ENCODE assay signal across 13 cellular contexts in the genomic region with DNA sequence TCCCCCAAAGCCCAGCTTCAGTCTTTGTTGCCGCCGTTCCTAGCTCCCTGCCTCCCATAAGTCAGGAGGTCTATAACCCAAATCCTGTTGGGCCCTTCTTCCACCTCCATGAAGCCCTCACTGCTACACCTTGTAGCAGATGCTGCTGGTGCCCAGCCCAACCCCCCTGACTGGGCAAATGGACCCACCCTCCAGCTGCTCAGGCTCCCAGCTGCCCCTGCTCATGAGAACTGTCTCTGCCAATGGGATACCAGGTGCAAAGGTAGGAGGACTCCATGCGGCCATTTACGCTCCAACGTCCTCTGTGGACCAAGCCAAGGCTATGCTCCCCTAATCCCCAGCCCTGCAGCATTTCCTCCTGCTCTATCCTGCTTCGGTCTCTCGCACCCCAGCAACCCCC.
A peak's percentile ranks its signal among the peaks of the same experiment; 100 is the strongest.
DNase-seq lines count a peak whose midpoint lies in the region; ATAC-seq and TF ChIP-seq lines count a peak whose summit lies in the region.
"Had no signal": no experiment of that assay in that cellular context is flagged by ENCODE, and none has a peak within 500 bp of the region (broad histone marks: within the 10 kb centered on the region; RNA-seq: fewer than 3 reads in every experiment).

No MANE protein-coding gene starts in this region.

- no peak overlapping the region for H4K91ac ChIP-seq in mesenchymal stem cell (ENCODE audit: low read length)

- TF ChIP-seq CTCF in RWPE2 (IDR thresholded peaks at IDR 0.05; ENCODE audit: poor library complexity, severe bottlenecking) (no peak), sigmoid colon (IDR thresholded peaks at IDR 0.05) (no peak)

- H3K4me3 Mint-ChIP-seq in T-helper 17 cell = no peak overlapping the region
- H3K4me3 Mint-ChIP-seq: B cell; CD4-positive, alpha-beta T cell had no signal

- no peak overlapping the region for H3K9ac ChIP-seq in BLaER1
- H3K9ac ChIP-seq in mesenchymal stem cell (ENCODE audit: low read length) = no peak overlapping the region
- H3K9ac ChIP-seq: GM23248 had no signal

- 85% methylated on average over 7 of the region's 7 CpGs for WGBS in mesenchymal stem cell
- WGBS in sigmoid colon, 2 donors = 85 to 88% methylated on average over 7 of the region's 7 CpGs

- no peak overlapping the region for H3K4me3 ChIP-seq in BLaER1
- H3K4me3 ChIP-seq in RWPE2 (ENCODE audit: severe bottlenecking) = no peak overlapping the region
- no peak overlapping the region for H3K4me3 ChIP-seq in mesenchymal stem cell (ENCODE audit: insufficient read depth in 1 of 2, low read depth in 1 of 2, low read length in 2 of 2)
- no peak overlapping the region for H3K4me3 ChIP-seq in sigmoid colon
- H3K4me3 ChIP-seq: GM23248, HAP-1 had no signal

- DNase-seq in RWPE2 (ENCODE audit: low spot score) (peak; percentile 74), mesenchymal stem cell (no peak), sigmoid colon (no peak), superior temporal gyrus (ENCODE audit: extremely low spot score) (no peak), NCI-H82 treated with DMSO at 0.1 percent for 48 hours (lab: John Stamatoyannopoulos, UW; ENCODE audit: unreplicated experiment) (no peak), T-helper 17 cell (no peak)
- DNase-seq: CD4-positive, alpha-beta T cell; GM23248 had no signal

- ATAC-seq in RWPE2 (ENCODE audit: low read depth) (no peak), T-helper 17 cell (no peak)

- H3K4ac ChIP-seq in mesenchymal stem cell (ENCODE audit: low read depth in 1 of 2, low read length in 2 of 2) = no peak overlapping the region

- H3K4me1 Mint-ChIP-seq in T-helper 17 cell = peaks cover 7% of the 10 kb centered on the region

- H2AK5ac ChIP-seq in mesenchymal stem cell (ENCODE audit: low read length, severe bottlenecking) = no peak overlapping the region

- peaks cover 66% of the 10 kb centered on the region for H3K27me3 Mint-ChIP-seq in T-helper 17 cell

- intact Hi-C loops in sigmoid colon (cut with DNase I) = loop anchor here (5.0 kb wide), 1 partner anchor 197 kb away; a partner anchor contains a TSS

- H2BK5ac ChIP-seq in mesenchymal stem cell (ENCODE audit: low read depth, low read length, poor library complexity, severe bottlenecking) = no peak overlapping the region

- H3K27ac ChIP-seq in BLaER1 (no peak overlapping the region), RWPE2 (ENCODE audit: poor library complexity, severe bottlenecking) (no peak overlapping the region), mesenchymal stem cell (ENCODE audit: low read length, poor library complexity, severe bottlenecking) (no peak overlapping the region), sigmoid colon (peak overlapping the region; percentile 74 to 82 (median 78))
- H3K27ac ChIP-seq: C4-2B, GM23248 had no signal

- H3K79me1 ChIP-seq in mesenchymal stem cell (replicated peaks; ENCODE audit: low read length, poor library complexity, severe bottlenecking) = no peaks in the 10 kb centered on the region

- H2AFZ ChIP-seq in mesenchymal stem cell (ENCODE audit: low read depth, low read length) = no peak overlapping the region

- H3K18ac ChIP-seq in mesenchymal stem cell (ENCODE audit: low read depth in 1 of 2, low read length in 2 of 2) = no peak overlapping the region

- H3K27ac Mint-ChIP-seq in T-helper 17 cell = no peak overlapping the region
- H3K27ac Mint-ChIP-seq: B cell; CD4-positive, alpha-beta T cell had no signal

- peaks cover 37% of the 10 kb centered on the region for H3K4me1 ChIP-seq in BLaER1
- no peaks in the 10 kb centered on the region for H3K4me1 ChIP-seq in RWPE2 (ENCODE audit: insufficient read depth, poor library complexity, severe bottlenecking)
- H3K4me1 ChIP-seq in mesenchymal stem cell (ENCODE audit: control insufficient read depth, insufficient read depth, low read depth, low read length) = no peaks in the 10 kb centered on the region
- H3K4me1 ChIP-seq in sigmoid colon = peaks cover 0 to 84% (median 61%) of the 10 kb centered on the region in 4 donors
- H3K4me1 ChIP-seq: Caco-2, HAP-1 had no signal

- peaks cover 2% of the 10 kb centered on the region for H3K36me3 Mint-ChIP-seq in T-helper 17 cell (ENCODE audit: low read depth)

- H3K27me3 ChIP-seq in BLaER1 (peaks cover 9% of the 10 kb centered on the region), RWPE2 (ENCODE audit: insufficient read depth, poor library complexity, severe bottlenecking) (no peaks in the 10 kb centered on the region), mesenchymal stem cell (ENCODE audit: control insufficient read depth in 1 of 2, insufficient read depth in 1 of 2, low read length in 2 of 2) (peaks cover 0 to 71% of the 10 kb centered on the region in 2 experiments), sigmoid colon (peaks cover 0 to 15% (median 0%) of the 10 kb centered on the region in 3 donors)

- no peaks in the 10 kb centered on the region for H4K20me1 ChIP-seq in BLaER1

- H3K23ac ChIP-seq in mesenchymal stem cell (ENCODE audit: low read length in 2 of 2) = no peak overlapping the region

- H4K8ac ChIP-seq in mesenchymal stem cell (ENCODE audit: low read length) = peak overlapping the region; percentile 56

- peak overlapping the region; percentile 54 for H2BK15ac ChIP-seq in mesenchymal stem cell (ENCODE audit: low read depth, poor library complexity, severe bottlenecking)

- H3K14ac ChIP-seq in mesenchymal stem cell (ENCODE audit: low read length in 2 of 2) = no peak overlapping the region

- TF ChIP-seq POLR2A in sigmoid colon (IDR thresholded peaks at IDR 0.05) = no peak

- H3K4me2 ChIP-seq in BLaER1 = peak overlapping the region; percentile 44
- H3K4me2 ChIP-seq in mesenchymal stem cell (ENCODE audit: low read length, poor library complexity, severe bottlenecking) = no peak overlapping the region

- H3K9me3 ChIP-seq in BLaER1 = no peaks in the 10 kb centered on the region
- H3K9me3 ChIP-seq in RWPE2 (ENCODE audit: severe bottlenecking) = no peaks in the 10 kb centered on the region
- H3K9me3 ChIP-seq in mesenchymal stem cell (ENCODE audit: control insufficient read depth, low read length) = no peaks in the 10 kb centered on the region
- no peaks in the 10 kb centered on the region for H3K9me3 ChIP-seq in sigmoid colon
- no peaks in the 10 kb centered on the region for H3K9me3 ChIP-seq in T-helper 17 cell (ENCODE audit: control insufficient read depth, low read length, poor library complexity, severe bottlenecking)
- H3K9me3 ChIP-seq: Caco-2, HAP-1 had no signal

- no peak for TF ChIP-seq EP300 in sigmoid colon (IDR thresholded peaks at IDR 0.05)

- H2BK120ac ChIP-seq in mesenchymal stem cell (ENCODE audit: low read depth, low read length) = no peak overlapping the region

- H2BK12ac ChIP-seq in mesenchymal stem cell (ENCODE audit: low read length in 2 of 2) = no peak overlapping the region

- H3K36me3 ChIP-seq in BLaER1 (no peaks in the 10 kb centered on the region), RWPE2 (ENCODE audit: low read depth) (no peaks in the 10 kb centered on the region), mesenchymal stem cell (ENCODE audit: control insufficient read depth in 1 of 2, insufficient read depth in 2 of 2, low read depth in 1 of 2, low read length in 2 of 2) (peaks cover 0 to 6% of the 10 kb centered on the region in 2 experiments), sigmoid colon (peaks cover 0 to 27% (median 12%) of the 10 kb centered on the region in 4 donors)
- H3K36me3 ChIP-seq: HAP-1 had no signal

Comparison
In these comparisons a context has a peak if more than half of its experiments do, and no peak if none do; other contexts are left out.
1. H3K27ac ChIP-seq: peak in sigmoid colon (4 of 4); none in BLaER1 (single experiment), RWPE2 (single experiment) and mesenchymal stem cell (single experiment).